ENCODE assay signal across 17 cellular contexts in the genomic region with DNA sequence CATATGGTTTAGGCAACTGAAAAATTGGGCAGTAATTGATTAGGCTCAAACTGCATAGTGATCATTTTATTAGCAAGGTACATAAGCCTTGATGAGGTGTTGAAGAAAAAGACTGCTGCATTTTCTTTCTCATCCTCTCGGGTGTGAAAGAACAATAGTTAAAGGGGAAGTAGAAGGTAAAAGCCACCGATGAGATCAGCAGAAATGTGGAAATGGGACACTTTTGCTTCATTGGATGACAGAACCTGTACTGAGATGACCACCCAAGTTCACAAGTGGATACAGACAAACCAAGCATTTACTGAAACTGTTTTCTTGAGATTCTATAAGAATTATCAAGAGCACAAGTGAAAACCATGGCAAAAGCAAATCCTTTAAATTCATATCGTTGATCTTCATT.
DNase-seq lines count a peak whose midpoint lies in the region; ATAC-seq and TF ChIP-seq lines count a peak whose summit lies in the region.
"Had no signal": no experiment of that assay in that cellular context is flagged by ENCODE, and none has a peak within 500 bp of the region (broad histone marks: within the 10 kb centered on the region; RNA-seq: fewer than 3 reads in every experiment).

No MANE protein-coding gene starts in this region.

- H3K4me3 Mint-ChIP-seq in CD14-positive monocyte = no peak overlapping the region
- H3K4me3 Mint-ChIP-seq: activated naive CD4-positive, alpha-beta T cell treated with anti-CD3 and anti-CD28 coated beads, Interleukin-2, amount 10 ng/mL, durations not matched to agents 7 days and 5 days; type B pancreatic cell had no signal

- TF ChIP-seq POLR2A in heart left ventricle (IDR thresholded peaks at IDR 0.05) (no peak), uterus (IDR thresholded peaks at IDR 0.05) (no peak)

- H3K9me3 ChIP-seq in heart left ventricle = peaks cover 0 to 15% (median 9%) of the 10 kb centered on the region in 12 donors
- no peaks in the 10 kb centered on the region for H3K9me3 ChIP-seq in psoas muscle
- H3K9me3 ChIP-seq in uterus = peaks cover 0 to under 1% of the 10 kb centered on the region in 2 donors

- peaks cover under 1 to 12% (median 9%) of the 10 kb centered on the region in 7 donors for H3K9me3 Mint-ChIP-seq in CD14-positive monocyte
- H3K9me3 Mint-ChIP-seq: type B pancreatic cell had no signal

- WGBS in heart left ventricle, 4 donors = 46 to 60% (median 55%) methylated on average over 3 of the region's 3 CpGs
- WGBS in psoas muscle, 3 donors = 27 to 30% (median 28%) methylated on average over 3 of the region's 3 CpGs

- ATAC-seq in heart left ventricle = no peak
- ATAC-seq in Right ventricle myocardium superior (ENCODE audit: poor library complexity) = no peak
- no peak for ATAC-seq in psoas muscle

- H3K27me3 Mint-ChIP-seq in CD14-positive monocyte (ENCODE audit: low read depth in 3 of 3) = peaks cover 0 to 2% (median 0%) of the 10 kb centered on the region in 3 donors
- H3K27me3 Mint-ChIP-seq: type B pancreatic cell had no signal

- in situ Hi-C loops in brain microvascular endothelial cell (cut with HindIII; ENCODE audit: low pct_ligation_motif_present, low sequenced_read_pairs) = no loop called here

- no peaks in the 10 kb centered on the region for H3K36me3 ChIP-seq in heart left ventricle
- no peaks in the 10 kb centered on the region for H3K36me3 ChIP-seq in brain microvascular endothelial cell (replicated peaks)
- no peaks in the 10 kb centered on the region for H3K36me3 ChIP-seq in psoas muscle (ENCODE audit: insufficient read depth in 1 of 2, low read depth in 1 of 2)
- no peaks in the 10 kb centered on the region for H3K36me3 ChIP-seq in uterus

- H3K36me3 Mint-ChIP-seq in CD14-positive monocyte = no peaks in the 10 kb centered on the region
- H3K36me3 Mint-ChIP-seq: type B pancreatic cell had no signal

- H3K4me1 Mint-ChIP-seq in CD14-positive monocyte = no peaks in the 10 kb centered on the region

- no peak overlapping the region for H3K27ac Mint-ChIP-seq in CD14-positive monocyte
- H3K27ac Mint-ChIP-seq: activated naive CD4-positive, alpha-beta T cell treated with anti-CD3 and anti-CD28 coated beads, Interleukin-2, amount 10 ng/mL, durations not matched to agents 7 days and 5 days; type B pancreatic cell had no signal

- H3K27ac ChIP-seq in heart left ventricle (peak overlapping the region; percentile 44 to 80 (median 72)), brain microvascular endothelial cell (peak overlapping the region; percentile 65), psoas muscle (peak overlapping the region; percentile 53), uterus (peak overlapping the region; percentile 45 to 73), substantia nigra (ENCODE audit: low read depth, low read length, poor library complexity, severe bottlenecking) (no peak overlapping the region)
- H3K27ac ChIP-seq: hepatocyte had no signal

- H3K4me3 ChIP-seq in heart left ventricle (no peak overlapping the region), brain microvascular endothelial cell (ENCODE audit: low read depth, low read length) (no peak overlapping the region), psoas muscle (no peak overlapping the region), uterus (no peak overlapping the region)
- H3K4me3 ChIP-seq: hepatocyte had no signal

- no peak for TF ChIP-seq CTCF in heart left ventricle (IDR thresholded peaks at IDR 0.05)
- TF ChIP-seq CTCF in brain microvascular endothelial cell (IDR thresholded peaks at IDR 0.05; ENCODE audit: low read depth, low read length, missing control alignments) = no peak
- no peak for TF ChIP-seq CTCF in psoas muscle (IDR thresholded peaks at IDR 0.05)
- no peak for TF ChIP-seq CTCF in uterus (IDR thresholded peaks at IDR 0.05)
- TF ChIP-seq CTCF in CD14-positive monocyte (IDR thresholded peaks at IDR 0.05) = no peak

- DNase-seq in heart left ventricle (no peak), Right ventricle myocardium superior (no peak), brain microvascular endothelial cell (no peak), psoas muscle (no peak), uterus (no peak), CD14-positive monocyte (ENCODE audit: low spot score) (no peak), amniotic stem cell (lab: John Stamatoyannopoulos, UW) (no peak), substantia nigra (lab: John Stamatoyannopoulos, UW) (no peak)
- DNase-seq: activated naive CD4-positive, alpha-beta T cell treated with anti-CD3 and anti-CD28 coated beads, Interleukin-2, amount 10 ng/mL, durations not matched to agents 7 days and 5 days; activated T-cell treated with anti-CD3 and anti-CD28 coated beads, Interleukin-2, amount 50 U/mL, for 48 hours; islet precursor cell; NCI-H1417 treated with DMSO at 0.1 percent for 48 hours; NCI-H524; stimulated activated CD4-positive, alpha-beta T cell treated with anti-CD3 and anti-CD28 coated beads, Interleukin-2, amount 100 ng/mL, for 24 hours; stimulated activated naive CD4-positive, alpha-beta T cell had no signal

- intact Hi-C loops in heart left ventricle (cut with DNase I) = loop anchor here in 1 of 10 donors (10.0 kb wide), 1 partner anchor 231 kb away; the partner anchor contains the start of gene FRMD6
- intact Hi-C loops in Right ventricle myocardium superior (cut with DNase I) = no loop called here
- intact Hi-C loops in psoas muscle (cut with DNase I) = no loop called here
- intact Hi-C loops in uterus (cut with DNase I; ENCODE audit: low total_unique reads) = no loop called here
- intact Hi-C loops in CD14-positive monocyte (cut with micrococcal nuclease) = no loop called here

- H3K4me1 ChIP-seq in heart left ventricle (peaks cover 0 to 20% (median 9%) of the 10 kb centered on the region in 12 donors), psoas muscle (no peaks in the 10 kb centered on the region), uterus (no peaks in the 10 kb centered on the region)

- no peaks in the 10 kb centered on the region for H3K27me3 ChIP-seq in heart left ventricle
- H3K27me3 ChIP-seq in brain microvascular endothelial cell (replicated peaks) = no peaks in the 10 kb centered on the region
- H3K27me3 ChIP-seq in psoas muscle (ENCODE audit: insufficient read depth in 3 of 3, low read length in 2 of 3) = peaks cover 0 to 3% (median 0%) of the 10 kb centered on the region in 3 donors
- no peaks in the 10 kb centered on the region for H3K27me3 ChIP-seq in uterus
- H3K27me3 ChIP-seq: hepatocyte had no signal
